In the genomic region with DNA sequence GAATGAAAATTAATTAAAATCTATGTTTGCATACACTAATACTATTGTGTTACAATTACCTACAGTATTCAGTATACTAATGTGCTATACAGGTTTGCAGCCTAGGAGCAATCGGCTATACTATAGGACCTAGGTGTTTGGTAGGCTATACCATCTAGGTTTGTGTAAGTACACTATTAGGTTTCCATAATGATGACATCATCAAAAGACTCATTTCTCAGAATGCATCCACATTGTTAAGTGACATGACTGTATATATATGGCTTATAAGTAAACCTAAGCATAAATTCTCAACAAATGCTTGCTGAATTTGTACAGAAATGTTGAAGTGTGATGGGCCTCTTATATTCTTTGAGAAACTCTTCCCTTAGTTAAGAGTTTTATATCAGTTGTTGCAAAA, we compare ENCODE assay signal across 29 cellular contexts.
"Had no signal": no experiment of that assay in that cellular context is flagged by ENCODE, and none has a peak within 500 bp of the region (broad histone marks: within the 10 kb centered on the region; RNA-seq: fewer than 3 reads in every experiment).

No MANE protein-coding gene starts in this region.

- H3K4me1 ChIP-seq: neural progenitor cell, parathyroid adenoma, psoas muscle, spleen, thyroid gland, tibial nerve, upper lobe of left lung, vagina had no signal

- H3K27ac ChIP-seq: neural progenitor cell, ovary, parathyroid adenoma, psoas muscle, skin epidermis, spleen, thoracic aorta, thyroid gland, tibial nerve, upper lobe of left lung, vagina had no signal

- H3K9ac ChIP-seq: neural progenitor cell, parathyroid adenoma had no signal

- H3K36me3 ChIP-seq: neural progenitor cell, ovary, spleen, thoracic aorta, thyroid gland, tibial nerve, upper lobe of left lung, vagina had no signal

- H3K9me3 ChIP-seq: ovary, thoracic aorta, thyroid gland, vagina had no signal

- FAIRE-seq: urothelium cell line had no signal

- H3K79me2 ChIP-seq: parathyroid adenoma had no signal

- DNase-seq: natural killer cell; occipital lobe; ovary; posterior cingulate gyrus; psoas muscle; right cardiac atrium; spleen; stimulated activated CD4-positive, alpha-beta T cell treated with anti-CD3 and anti-CD28 coated beads, Interleukin-12 subunit alpha, Interleukin-12 subunit beta, amount 100 ng/mL, for 4 hours; stimulated activated CD4-positive, alpha-beta T cell treated with anti-CD3 and anti-CD28 coated beads, Interleukin-1b, Interleukin-23, amount 100 ng/mL, for 48 hours; stimulated activated CD4-positive, alpha-beta T cell treated with anti-CD3 and anti-CD28 coated beads, Interleukin-4, amount 100 ng/mL, for 1 hour; stimulated activated CD4-positive, alpha-beta T cell treated with anti-CD3 and anti-CD28 coated beads, Interleukin-4, amount 100 ng/mL, for 4 hours; stimulated activated CD8-positive, alpha-beta memory T cell treated with anti-CD3 and anti-CD28 coated beads, Interleukin-4, amount 100 ng/mL, for 48 hours; stimulated activated naive CD4-positive, alpha-beta T cell; stimulated activated naive CD8-positive, alpha-beta T cell treated with anti-CD3 and anti-CD28 coated beads, Interleukin-15, amount 100 ng/mL, for 72 hours; stimulated activated naive CD8-positive, alpha-beta T cell treated with anti-CD3 and anti-CD28 coated beads, Interleukin-15, Interleukin-2, amounts not matched to agents 100 U/mL and 50 U/mL, for 24 hours; substantia nigra; thyroid gland; trophoblast cell; upper lobe of left lung had no signal

- H3K4me3 ChIP-seq: neural progenitor cell, ovary, psoas muscle, skin epidermis, smooth muscle cell, spleen, thoracic aorta, thyroid gland, tibial nerve, upper lobe of left lung, vagina had no signal

- H3K4me2 ChIP-seq: neural progenitor cell, smooth muscle cell had no signal

- H3K27me3 ChIP-seq: neural progenitor cell, ovary, spleen, thyroid gland, tibial nerve, upper lobe of left lung, vagina had no signal

- H2AFZ ChIP-seq: neural progenitor cell, parathyroid adenoma had no signal

- ATAC-seq: natural killer cell; psoas muscle; right cardiac atrium; sciatic nerve; stimulated activated memory B cell treated with anti-CD40 and anti-IgM and Interleukin-4, amounts not matched to agents 10 μg/mL and 1 μg/mL and 100 μg/mL, for 72 hours; stimulated activated naive CD8-positive, alpha-beta T cell treated with anti-CD3 and anti-CD28 coated beads, Interleukin-15, amount 100 ng/mL, for 72 hours; stimulated activated naive CD8-positive, alpha-beta T cell treated with anti-CD3 and anti-CD28 coated beads, Interleukin-15, Interleukin-2, amounts not matched to agents 100 U/mL and 50 U/mL, for 24 hours had no signal
